Comparison of ENCODE assay signal across 8 cellular contexts in the genomic region with DNA sequence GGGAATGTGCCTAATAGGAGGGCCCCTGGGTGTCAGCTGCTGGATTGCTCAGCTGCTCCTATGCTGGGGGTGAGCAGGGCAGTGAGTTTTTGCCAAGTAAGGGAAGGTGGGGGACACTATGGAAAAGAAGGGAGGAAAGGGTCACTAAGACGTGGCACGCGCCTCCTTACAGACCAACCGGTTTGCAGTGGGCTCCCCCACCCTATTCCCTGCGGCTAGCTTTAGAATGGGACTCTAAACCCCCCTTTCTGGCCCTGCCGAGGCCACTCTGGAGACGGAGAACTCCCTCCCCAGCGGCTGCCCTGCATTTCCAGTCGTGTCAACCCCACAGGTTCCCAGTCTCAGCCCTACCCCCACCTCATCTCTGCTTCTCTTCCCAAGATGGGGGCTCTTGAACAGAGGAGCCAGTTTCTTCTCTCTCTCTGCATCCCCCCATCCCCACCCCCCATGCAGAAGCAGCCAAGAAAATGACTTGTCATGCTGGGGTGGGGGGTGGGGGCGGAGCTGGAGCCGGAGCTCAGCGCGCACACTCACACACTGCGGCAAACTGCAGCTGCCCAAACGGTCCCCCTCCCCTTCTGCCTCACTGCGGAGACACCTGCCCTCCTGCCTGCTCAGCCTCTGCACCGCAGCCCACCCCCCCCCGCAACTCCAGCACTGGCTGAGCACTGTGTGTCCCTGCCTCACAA. TPM values are rescaled to one million over a fixed set of nuclear protein-coding genes. Genes with fewer than 3 reads are reported as not detected.
A peak's percentile ranks its signal among the peaks of the same experiment; 100 is the strongest.
DNase-seq lines count a peak whose midpoint lies in the region; ATAC-seq and TF ChIP-seq lines count a peak whose summit lies in the region.

No MANE protein-coding gene starts in this region.

- H3K4me3 Mint-ChIP-seq in T-helper 2 cell treated with Interferon-gamma antibody and Interleukin-4, amounts not matched to agents 5 μg/mL and 100 μg/mL, for 36 hours = peak overlapping the region; percentile 73
- H3K4me3 Mint-ChIP-seq in nephron = peak overlapping the region; percentile 91 to 98 (median 95)

- peak overlapping the region; percentile 23 for H3K27ac Mint-ChIP-seq in T-helper 2 cell treated with Interferon-gamma antibody and Interleukin-4, amounts not matched to agents 5 μg/mL and 100 μg/mL, for 36 hours
- peak overlapping the region; percentile 78 to 90 (median 82) for H3K27ac Mint-ChIP-seq in nephron

- DNase-seq in AG04450 (ENCODE audit: low read depth, low spot score) (no peak), HL-60 (ENCODE audit: low read depth in 1 of 2, low spot score in 1 of 2) (peak in 1 of 2 experiments; percentile 12), fibroblast of the aortic adventitia (ENCODE audit: low read depth) (peak; percentile 40), GF-D8 (lab: John Stamatoyannopoulos, UW) (no peak), GM10266 (ENCODE audit: extremely low spot score) (no peak)
- DNase-seq in T-helper 2 cell treated with Interferon-gamma antibody and Interleukin-4, amounts not matched to agents 5 μg/mL and 100 μg/mL, for 36 hours (ENCODE audit: low spot score) = no peak

- CTCF ChIA-PET in AG04450 (lab: Charles Lee) = no interaction called here

- H3K9me3 Mint-ChIP-seq in T-helper 2 cell treated with Interferon-gamma antibody and Interleukin-4, amounts not matched to agents 5 μg/mL and 100 μg/mL, for 36 hours = no peaks in the 10 kb centered on the region
- peaks cover 18% of the 10 kb centered on the region for H3K9me3 Mint-ChIP-seq in nephron

- peaks cover 17% of the 10 kb centered on the region for H3K36me3 Mint-ChIP-seq in T-helper 2 cell treated with Interferon-gamma antibody and Interleukin-4, amounts not matched to agents 5 μg/mL and 100 μg/mL, for 36 hours (ENCODE audit: low read depth)
- H3K36me3 Mint-ChIP-seq in nephron (ENCODE audit: low read depth) = peaks cover 36% of the 10 kb centered on the region

- no peak for ATAC-seq in HG02852 (IDR thresholded peaks at IDR 0.05; ENCODE audit: unreplicated experiment)

- H3K4me1 Mint-ChIP-seq in T-helper 2 cell treated with Interferon-gamma antibody and Interleukin-4, amounts not matched to agents 5 μg/mL and 100 μg/mL, for 36 hours (ENCODE audit: low read depth) = peaks cover 54% of the 10 kb centered on the region
- H3K4me1 Mint-ChIP-seq in nephron = peaks cover 53% of the 10 kb centered on the region

- peak overlapping the region; percentile 70 for H3K27ac ChIP-seq in AG04450 (ENCODE audit: low read depth, low read length)
- H3K27ac ChIP-seq in HL-60 (replicated peaks) = no peak overlapping the region

- POLR2A ChIA-PET in AG04450 (lab: Yijun Ruan, JAX) = interaction anchor here (0.7 to 1.3 kb wide), 5 partner anchors 8 to 77 kb away, joined by 3 to 5 read pairs (median 5); no protein-coding TSS in a partner anchor

- H3K27me3 ChIP-seq in AG04450 (ENCODE audit: control insufficient read depth, insufficient read depth, low read length) = no peaks in the 10 kb centered on the region
- peaks cover 3% of the 10 kb centered on the region for H3K27me3 ChIP-seq in HL-60 (ENCODE audit: insufficient read depth, poor library complexity, severe bottlenecking)

- TF ChIP-seq CTCF in AG04450 (IDR thresholded peaks at IDR 0.05; ENCODE audit: low read depth, low read length) (no peak), HL-60 (IDR thresholded peaks at IDR 0.05; ENCODE audit: insufficient read depth, low read length) (no peak), fibroblast of the aortic adventitia (IDR thresholded peaks at IDR 0.05; ENCODE audit: insufficient read depth, low read length) (no peak), nephron (IDR thresholded peaks at IDR 0.05; ENCODE audit: unreplicated experiment in 3 of 3) (no peak), GM10266 (IDR thresholded peaks at IDR 0.05; ENCODE audit: control insufficient read depth, insufficient read depth, low read depth, missing control alignments) (no peak)

- H3K4me3 ChIP-seq in AG04450 (ENCODE audit: low read depth, low read length) (peak overlapping the region; percentile 98), HL-60 (replicated peaks; ENCODE audit: insufficient read depth, low read length) (peak overlapping the region; percentile 19), fibroblast of the aortic adventitia (ENCODE audit: low read depth, low read length) (peak overlapping the region; percentile 73)

- peaks cover 16% of the 10 kb centered on the region for H3K27me3 Mint-ChIP-seq in T-helper 2 cell treated with Interferon-gamma antibody and Interleukin-4, amounts not matched to agents 5 μg/mL and 100 μg/mL, for 36 hours (ENCODE audit: low read depth)
- H3K27me3 Mint-ChIP-seq in nephron (ENCODE audit: low read depth) = no peaks in the 10 kb centered on the region

- no peaks in the 10 kb centered on the region for H3K9me3 ChIP-seq in AG04450 (ENCODE audit: control insufficient read depth, insufficient read depth, low read length)

RNA-seq across cellular contexts. Expression of a gene that starts 0.8 kb away (rescaled TPM):
- polyA plus RNA-seq in AG04450 (2011; rRNA removed) = 48.5 and 52.9 TPM in 2 replicates
- 181 and 203 TPM in 2 replicates for polyA minus RNA-seq in AG04450 (2011; rRNA and poly(A)+ RNA removed)
- 43.9 and 108 TPM in 2 replicates for total RNA-seq in fibroblast of the aortic adventitia (ENCODE audit: low replicate concordance)

RNA-seq across cellular contexts. Expression of a gene that starts 25.3 kb away (rescaled TPM):
- 76.6 and 85.6 TPM in 2 replicates for polyA plus RNA-seq in AG04450 (2011; rRNA removed)
- 151 and 161 TPM in 2 replicates for polyA minus RNA-seq in AG04450 (2011; rRNA and poly(A)+ RNA removed)
- total RNA-seq in fibroblast of the aortic adventitia (ENCODE audit: low replicate concordance) = 71.9 and 106 TPM in 2 replicates

Comparison
In these comparisons a context has a peak if more than half of its experiments do, and no peak if none do; other contexts are left out.
1. H3K4me3 ChIP-seq: peak in every context shown above with its lines; median percentile 98 in AG04450; 73 in fibroblast of the aortic adventitia; 19 in HL-60.